ENCODE assay signal across 1 cellular context in the genomic region with DNA sequence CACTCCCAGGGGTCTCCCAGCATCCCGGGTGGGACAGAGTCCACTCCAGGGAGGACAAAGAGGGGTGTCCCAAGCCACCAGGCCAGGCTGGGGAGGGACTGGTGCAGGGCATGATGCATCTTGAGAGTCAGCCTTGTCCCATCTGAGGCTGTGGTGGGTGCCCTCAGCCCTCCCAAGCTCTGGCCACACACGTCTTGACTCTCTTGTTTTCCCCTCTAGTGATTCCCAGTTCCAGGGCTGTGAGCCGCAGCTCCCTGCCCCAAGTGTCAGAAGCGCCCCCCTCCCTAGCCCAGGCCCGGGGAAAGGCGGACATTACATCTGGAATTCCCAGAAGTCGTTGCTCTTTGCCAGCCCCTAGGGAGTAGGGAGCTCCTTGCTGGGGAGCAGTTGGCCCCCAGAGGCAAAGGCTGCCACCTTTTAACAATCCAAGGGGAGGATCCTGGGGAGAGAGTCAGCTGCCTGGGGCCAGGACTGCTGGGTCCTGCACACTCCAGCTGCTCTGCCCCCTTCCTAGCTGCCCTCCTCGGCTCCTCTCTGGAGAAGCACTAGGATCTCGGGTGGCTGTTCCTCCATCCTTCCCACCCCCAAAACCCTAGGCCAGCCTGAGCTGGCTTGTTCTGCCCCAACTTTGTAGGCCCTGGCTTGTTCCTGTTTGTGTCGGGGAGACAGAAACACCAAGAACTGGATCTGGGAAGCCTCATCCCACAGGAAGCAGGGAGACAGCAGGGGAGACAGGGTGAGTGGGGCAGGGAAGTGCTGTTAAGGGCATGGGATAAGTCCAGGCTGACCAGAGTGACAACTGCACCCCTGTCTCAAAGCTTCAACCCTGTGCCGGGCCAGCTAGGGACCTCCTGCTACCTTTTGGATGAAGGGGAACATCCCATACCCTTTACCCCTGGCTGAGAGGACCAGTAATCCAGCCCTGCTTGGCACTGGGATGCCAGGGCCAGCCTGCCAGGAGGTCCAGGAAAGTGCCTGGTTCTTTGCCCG.
TF ChIP-seq lines count a peak whose summit lies in the region.

No MANE protein-coding gene starts in this region.

TF ChIP-seq in K562, 482 proteins besides CTCF, POLR2A, EP300 and RAD21 (continued from another document and continues in another):
- TF ChIP-seq, protein P1, sequence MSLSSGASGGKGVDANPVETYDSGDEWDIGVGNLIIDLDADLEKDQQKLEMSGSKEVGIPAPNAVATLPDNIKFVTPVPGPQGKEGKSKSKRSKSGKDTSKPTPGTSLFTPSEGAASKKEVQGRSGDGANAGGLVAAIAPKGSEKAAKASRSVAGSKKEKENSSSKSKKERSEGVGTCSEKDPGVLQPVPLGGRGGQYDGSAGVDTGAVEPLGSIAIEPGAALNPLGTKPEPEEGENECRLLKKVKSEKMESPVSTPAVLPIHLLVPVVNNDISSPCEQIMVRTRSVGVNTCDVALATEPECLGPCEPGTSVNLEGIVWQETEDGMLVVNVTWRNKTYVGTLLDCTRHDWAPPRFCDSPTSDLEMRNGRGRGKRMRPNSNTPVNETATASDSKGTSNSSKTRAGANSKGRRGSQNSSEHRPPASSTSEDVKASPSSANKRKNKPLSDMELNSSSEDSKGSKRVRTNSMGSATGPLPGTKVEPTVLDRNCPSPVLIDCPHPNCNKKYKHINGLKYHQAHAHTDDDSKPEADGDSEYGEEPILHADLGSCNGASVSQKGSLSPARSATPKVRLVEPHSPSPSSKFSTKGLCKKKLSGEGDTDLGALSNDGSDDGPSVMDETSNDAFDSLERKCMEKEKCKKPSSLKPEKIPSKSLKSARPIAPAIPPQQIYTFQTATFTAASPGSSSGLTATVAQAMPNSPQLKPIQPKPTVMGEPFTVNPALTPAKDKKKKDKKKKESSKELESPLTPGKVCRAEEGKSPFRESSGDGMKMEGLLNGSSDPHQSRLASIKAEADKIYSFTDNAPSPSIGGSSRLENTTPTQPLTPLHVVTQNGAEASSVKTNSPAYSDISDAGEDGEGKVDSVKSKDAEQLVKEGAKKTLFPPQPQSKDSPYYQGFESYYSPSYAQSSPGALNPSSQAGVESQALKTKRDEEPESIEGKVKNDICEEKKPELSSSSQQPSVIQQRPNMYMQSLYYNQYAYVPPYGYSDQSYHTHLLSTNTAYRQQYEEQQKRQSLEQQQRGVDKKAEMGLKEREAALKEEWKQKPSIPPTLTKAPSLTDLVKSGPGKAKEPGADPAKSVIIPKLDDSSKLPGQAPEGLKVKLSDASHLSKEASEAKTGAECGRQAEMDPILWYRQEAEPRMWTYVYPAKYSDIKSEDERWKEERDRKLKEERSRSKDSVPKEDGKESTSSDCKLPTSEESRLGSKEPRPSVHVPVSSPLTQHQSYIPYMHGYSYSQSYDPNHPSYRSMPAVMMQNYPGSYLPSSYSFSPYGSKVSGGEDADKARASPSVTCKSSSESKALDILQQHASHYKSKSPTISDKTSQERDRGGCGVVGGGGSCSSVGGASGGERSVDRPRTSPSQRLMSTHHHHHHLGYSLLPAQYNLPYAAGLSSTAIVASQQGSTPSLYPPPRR (CRISPR knock-in tag; IDR thresholded peaks at IDR 0.05; ENCODE audit: borderline replicate concordance) = no peak
- no peak for TF ChIP-seq MYC (IDR thresholded peaks at IDR 0.05; ENCODE audit: low read depth, low read length)
- peak; percentile 22; the same call in 1 of the 2 replicates for TF ChIP-seq MYC (CRISPR knock-in tag; IDR thresholded peaks at IDR 0.05; ENCODE audit: borderline replicate concordance, low read depth)
- TF ChIP-seq DIDO1 (tag; IDR thresholded peaks at IDR 0.05; ENCODE audit: low read depth) = no peak
- TF ChIP-seq FIP1L1 (IDR thresholded peaks at IDR 0.05; ENCODE audit: low read depth, low read length, poor library complexity, severe bottlenecking) = no peak
- TF ChIP-seq, protein P2, sequence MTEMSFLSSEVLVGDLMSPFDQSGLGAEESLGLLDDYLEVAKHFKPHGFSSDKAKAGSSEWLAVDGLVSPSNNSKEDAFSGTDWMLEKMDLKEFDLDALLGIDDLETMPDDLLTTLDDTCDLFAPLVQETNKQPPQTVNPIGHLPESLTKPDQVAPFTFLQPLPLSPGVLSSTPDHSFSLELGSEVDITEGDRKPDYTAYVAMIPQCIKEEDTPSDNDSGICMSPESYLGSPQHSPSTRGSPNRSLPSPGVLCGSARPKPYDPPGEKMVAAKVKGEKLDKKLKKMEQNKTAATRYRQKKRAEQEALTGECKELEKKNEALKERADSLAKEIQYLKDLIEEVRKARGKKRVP (CRISPR knock-in tag; IDR thresholded peaks at IDR 0.05) = no peak; the same call in 1 of the 2 replicates
- no peak for TF ChIP-seq DACH1 (IDR thresholded peaks at IDR 0.05; ENCODE audit: partially characterized antibody)
- no peak for TF ChIP-seq NRF1 (conservative IDR thresholded peaks at IDR 0.05 in 1 of 2, IDR thresholded peaks at IDR 0.05 in 1 of 2)
- no peak for TF ChIP-seq GATAD2B (IDR thresholded peaks at IDR 0.05; ENCODE audit: borderline replicate concordance)
- TF ChIP-seq, protein P3, sequence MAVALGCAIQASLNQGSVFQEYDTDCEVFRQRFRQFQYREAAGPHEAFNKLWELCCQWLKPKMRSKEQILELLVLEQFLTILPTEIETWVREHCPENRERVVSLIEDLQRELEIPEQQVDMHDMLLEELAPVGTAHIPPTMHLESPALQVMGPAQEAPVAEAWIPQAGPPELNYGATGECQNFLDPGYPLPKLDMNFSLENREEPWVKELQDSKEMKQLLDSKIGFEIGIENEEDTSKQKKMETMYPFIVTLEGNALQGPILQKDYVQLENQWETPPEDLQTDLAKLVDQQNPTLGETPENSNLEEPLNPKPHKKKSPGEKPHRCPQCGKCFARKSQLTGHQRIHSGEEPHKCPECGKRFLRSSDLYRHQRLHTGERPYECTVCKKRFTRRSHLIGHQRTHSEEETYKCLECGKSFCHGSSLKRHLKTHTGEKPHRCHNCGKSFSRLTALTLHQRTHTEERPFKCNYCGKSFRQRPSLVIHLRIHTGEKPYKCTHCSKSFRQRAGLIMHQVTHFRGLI (CRISPR knock-in tag; IDR thresholded peaks at IDR 0.05) = no peak
- TF ChIP-seq, protein P4, sequence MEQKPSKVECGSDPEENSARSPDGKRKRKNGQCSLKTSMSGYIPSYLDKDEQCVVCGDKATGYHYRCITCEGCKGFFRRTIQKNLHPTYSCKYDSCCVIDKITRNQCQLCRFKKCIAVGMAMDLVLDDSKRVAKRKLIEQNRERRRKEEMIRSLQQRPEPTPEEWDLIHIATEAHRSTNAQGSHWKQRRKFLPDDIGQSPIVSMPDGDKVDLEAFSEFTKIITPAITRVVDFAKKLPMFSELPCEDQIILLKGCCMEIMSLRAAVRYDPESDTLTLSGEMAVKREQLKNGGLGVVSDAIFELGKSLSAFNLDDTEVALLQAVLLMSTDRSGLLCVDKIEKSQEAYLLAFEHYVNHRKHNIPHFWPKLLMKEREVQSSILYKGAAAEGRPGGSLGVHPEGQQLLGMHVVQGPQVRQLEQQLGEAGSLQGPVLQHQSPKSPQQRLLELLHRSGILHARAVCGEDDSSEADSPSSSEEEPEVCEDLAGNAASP (IDR thresholded peaks at IDR 0.05) = no peak
- no peak for TF ChIP-seq RBM17 (IDR thresholded peaks at IDR 0.05; ENCODE audit: borderline replicate concordance, low read depth, low read length)
- TF ChIP-seq, protein P5, sequence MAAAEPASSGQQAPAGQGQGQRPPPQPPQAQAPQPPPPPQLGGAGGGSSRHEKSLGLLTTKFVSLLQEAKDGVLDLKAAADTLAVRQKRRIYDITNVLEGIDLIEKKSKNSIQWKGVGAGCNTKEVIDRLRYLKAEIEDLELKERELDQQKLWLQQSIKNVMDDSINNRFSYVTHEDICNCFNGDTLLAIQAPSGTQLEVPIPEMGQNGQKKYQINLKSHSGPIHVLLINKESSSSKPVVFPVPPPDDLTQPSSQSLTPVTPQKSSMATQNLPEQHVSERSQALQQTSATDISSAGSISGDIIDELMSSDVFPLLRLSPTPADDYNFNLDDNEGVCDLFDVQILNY (CRISPR knock-in tag; IDR thresholded peaks at IDR 0.05) = no peak
- no peak for TF ChIP-seq ZNF212 (CRISPR knock-in tag; IDR thresholded peaks at IDR 0.05)
- no peak for TF ChIP-seq NR2C1 (IDR thresholded peaks at IDR 0.05)
- TF ChIP-seq NR2C1 (tag; IDR thresholded peaks at IDR 0.05) = no peak
- no peak for TF ChIP-seq RB1 (IDR thresholded peaks at IDR 0.05; ENCODE audit: low read depth)
- TF ChIP-seq, protein P6, sequence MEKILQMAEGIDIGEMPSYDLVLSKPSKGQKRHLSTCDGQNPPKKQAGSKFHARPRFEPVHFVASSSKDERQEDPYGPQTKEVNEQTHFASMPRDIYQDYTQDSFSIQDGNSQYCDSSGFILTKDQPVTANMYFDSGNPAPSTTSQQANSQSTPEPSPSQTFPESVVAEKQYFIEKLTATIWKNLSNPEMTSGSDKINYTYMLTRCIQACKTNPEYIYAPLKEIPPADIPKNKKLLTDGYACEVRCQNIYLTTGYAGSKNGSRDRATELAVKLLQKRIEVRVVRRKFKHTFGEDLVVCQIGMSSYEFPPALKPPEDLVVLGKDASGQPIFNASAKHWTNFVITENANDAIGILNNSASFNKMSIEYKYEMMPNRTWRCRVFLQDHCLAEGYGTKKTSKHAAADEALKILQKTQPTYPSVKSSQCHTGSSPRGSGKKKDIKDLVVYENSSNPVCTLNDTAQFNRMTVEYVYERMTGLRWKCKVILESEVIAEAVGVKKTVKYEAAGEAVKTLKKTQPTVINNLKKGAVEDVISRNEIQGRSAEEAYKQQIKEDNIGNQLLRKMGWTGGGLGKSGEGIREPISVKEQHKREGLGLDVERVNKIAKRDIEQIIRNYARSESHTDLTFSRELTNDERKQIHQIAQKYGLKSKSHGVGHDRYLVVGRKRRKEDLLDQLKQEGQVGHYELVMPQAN (IDR thresholded peaks at IDR 0.05; ENCODE audit: borderline replicate concordance) = no peak
- TF ChIP-seq MED1 (CRISPR knock-in tag; IDR thresholded peaks at IDR 0.05; ENCODE audit: borderline replicate concordance) = no peak
- no peak for TF ChIP-seq ZNF124 (CRISPR knock-in tag; IDR thresholded peaks at IDR 0.05)
- no peak for TF ChIP-seq BRD9 (IDR thresholded peaks at IDR 0.05; ENCODE audit: low read depth, partially characterized antibody)
- TF ChIP-seq ZNF780A (CRISPR knock-in tag; IDR thresholded peaks at IDR 0.05) = no peak
- TF ChIP-seq, protein P7, sequence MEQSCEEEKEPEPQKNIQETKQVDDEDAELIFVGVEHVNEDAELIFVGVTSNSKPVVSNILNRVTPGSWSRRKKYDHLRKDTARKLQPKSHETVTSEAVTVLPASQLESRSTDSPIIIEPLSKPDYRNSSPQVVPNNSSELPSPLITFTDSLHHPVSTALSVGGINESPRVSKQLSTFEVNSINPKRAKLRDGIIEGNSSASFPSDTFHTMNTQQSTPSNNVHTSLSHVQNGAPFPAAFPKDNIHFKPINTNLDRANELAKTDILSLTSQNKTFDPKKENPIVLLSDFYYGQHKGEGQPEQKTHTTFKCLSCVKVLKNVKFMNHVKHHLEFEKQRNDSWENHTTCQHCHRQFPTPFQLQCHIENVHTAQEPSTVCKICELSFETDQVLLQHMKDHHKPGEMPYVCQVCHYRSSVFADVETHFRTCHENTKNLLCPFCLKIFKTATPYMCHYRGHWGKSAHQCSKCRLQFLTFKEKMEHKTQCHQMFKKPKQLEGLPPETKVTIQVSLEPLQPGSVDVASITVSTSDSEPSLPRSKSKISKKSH (CRISPR knock-in tag; IDR thresholded peaks at IDR 0.05) = no peak
- no peak for TF ChIP-seq PTRF (tag; IDR thresholded peaks at IDR 0.05)
- TF ChIP-seq, protein P8, sequence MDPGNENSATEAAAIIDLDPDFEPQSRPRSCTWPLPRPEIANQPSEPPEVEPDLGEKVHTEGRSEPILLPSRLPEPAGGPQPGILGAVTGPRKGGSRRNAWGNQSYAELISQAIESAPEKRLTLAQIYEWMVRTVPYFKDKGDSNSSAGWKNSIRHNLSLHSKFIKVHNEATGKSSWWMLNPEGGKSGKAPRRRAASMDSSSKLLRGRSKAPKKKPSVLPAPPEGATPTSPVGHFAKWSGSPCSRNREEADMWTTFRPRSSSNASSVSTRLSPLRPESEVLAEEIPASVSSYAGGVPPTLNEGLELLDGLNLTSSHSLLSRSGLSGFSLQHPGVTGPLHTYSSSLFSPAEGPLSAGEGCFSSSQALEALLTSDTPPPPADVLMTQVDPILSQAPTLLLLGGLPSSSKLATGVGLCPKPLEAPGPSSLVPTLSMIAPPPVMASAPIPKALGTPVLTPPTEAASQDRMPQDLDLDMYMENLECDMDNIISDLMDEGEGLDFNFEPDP (CRISPR knock-in tag; IDR thresholded peaks at IDR 0.05) = no peak
- TF ChIP-seq POLR2G (IDR thresholded peaks at IDR 0.05; ENCODE audit: low read depth, low read length) = peak; percentile 11; the same call in 1 of the 2 replicates
- no peak for TF ChIP-seq RBM22 (IDR thresholded peaks at IDR 0.05; ENCODE audit: low read depth, low read length, poor library complexity, severe bottlenecking)
- no peak for TF ChIP-seq TRIM24 (IDR thresholded peaks at IDR 0.05)
- TF ChIP-seq, protein P9, sequence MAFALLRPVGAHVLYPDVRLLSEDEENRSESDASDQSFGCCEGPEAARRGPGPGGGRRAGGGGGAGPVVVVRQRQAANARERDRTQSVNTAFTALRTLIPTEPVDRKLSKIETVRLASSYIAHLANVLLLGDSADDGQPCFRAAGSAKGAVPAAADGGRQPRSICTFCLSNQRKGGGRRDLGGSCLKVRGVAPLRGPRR (CRISPR knock-in tag; IDR thresholded peaks at IDR 0.05) = no peak
- no peak for TF ChIP-seq GTF2E2 (tag; IDR thresholded peaks at IDR 0.05)
- TF ChIP-seq RBBP5 (IDR thresholded peaks at IDR 0.05; ENCODE audit: borderline replicate concordance, insufficient read depth, low read length, poor library complexity, severe bottlenecking) = no peak
- no peak for TF ChIP-seq SMAD3 (CRISPR knock-in tag; conservative IDR thresholded peaks at IDR 0.05)
- TF ChIP-seq, protein P10, sequence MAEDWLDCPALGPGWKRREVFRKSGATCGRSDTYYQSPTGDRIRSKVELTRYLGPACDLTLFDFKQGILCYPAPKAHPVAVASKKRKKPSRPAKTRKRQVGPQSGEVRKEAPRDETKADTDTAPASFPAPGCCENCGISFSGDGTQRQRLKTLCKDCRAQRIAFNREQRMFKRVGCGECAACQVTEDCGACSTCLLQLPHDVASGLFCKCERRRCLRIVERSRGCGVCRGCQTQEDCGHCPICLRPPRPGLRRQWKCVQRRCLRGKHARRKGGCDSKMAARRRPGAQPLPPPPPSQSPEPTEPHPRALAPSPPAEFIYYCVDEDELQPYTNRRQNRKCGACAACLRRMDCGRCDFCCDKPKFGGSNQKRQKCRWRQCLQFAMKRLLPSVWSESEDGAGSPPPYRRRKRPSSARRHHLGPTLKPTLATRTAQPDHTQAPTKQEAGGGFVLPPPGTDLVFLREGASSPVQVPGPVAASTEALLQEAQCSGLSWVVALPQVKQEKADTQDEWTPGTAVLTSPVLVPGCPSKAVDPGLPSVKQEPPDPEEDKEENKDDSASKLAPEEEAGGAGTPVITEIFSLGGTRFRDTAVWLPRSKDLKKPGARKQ (CRISPR knock-in tag; IDR thresholded peaks at IDR 0.05) = no peak
- no peak for TF ChIP-seq ZNF57 (CRISPR knock-in tag; IDR thresholded peaks at IDR 0.05)
- TF ChIP-seq, protein P11, sequence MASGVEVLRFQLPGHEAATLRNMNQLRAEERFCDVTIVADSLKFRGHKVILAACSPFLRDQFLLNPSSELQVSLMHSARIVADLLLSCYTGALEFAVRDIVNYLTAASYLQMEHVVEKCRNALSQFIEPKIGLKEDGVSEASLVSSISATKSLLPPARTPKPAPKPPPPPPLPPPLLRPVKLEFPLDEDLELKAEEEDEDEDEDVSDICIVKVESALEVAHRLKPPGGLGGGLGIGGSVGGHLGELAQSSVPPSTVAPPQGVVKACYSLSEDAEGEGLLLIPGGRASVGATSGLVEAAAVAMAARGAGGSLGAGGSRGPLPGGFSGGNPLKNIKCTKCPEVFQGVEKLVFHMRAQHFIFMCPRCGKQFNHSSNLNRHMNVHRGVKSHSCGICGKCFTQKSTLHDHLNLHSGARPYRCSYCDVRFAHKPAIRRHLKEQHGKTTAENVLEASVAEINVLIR (CRISPR knock-in tag; IDR thresholded peaks at IDR 0.05) = no peak
- no peak for TF ChIP-seq ZC3H8 (IDR thresholded peaks at IDR 0.05)
- TF ChIP-seq, protein P12, sequence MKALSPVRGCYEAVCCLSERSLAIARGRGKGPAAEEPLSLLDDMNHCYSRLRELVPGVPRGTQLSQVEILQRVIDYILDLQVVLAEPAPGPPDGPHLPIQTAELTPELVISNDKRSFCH (CRISPR knock-in tag; IDR thresholded peaks at IDR 0.05) = no peak
- TF ChIP-seq, protein P12 (tag; IDR thresholded peaks at IDR 0.05) = no peak
